26 cellular contexts compared by ENCODE assay signal in the genomic region with DNA sequence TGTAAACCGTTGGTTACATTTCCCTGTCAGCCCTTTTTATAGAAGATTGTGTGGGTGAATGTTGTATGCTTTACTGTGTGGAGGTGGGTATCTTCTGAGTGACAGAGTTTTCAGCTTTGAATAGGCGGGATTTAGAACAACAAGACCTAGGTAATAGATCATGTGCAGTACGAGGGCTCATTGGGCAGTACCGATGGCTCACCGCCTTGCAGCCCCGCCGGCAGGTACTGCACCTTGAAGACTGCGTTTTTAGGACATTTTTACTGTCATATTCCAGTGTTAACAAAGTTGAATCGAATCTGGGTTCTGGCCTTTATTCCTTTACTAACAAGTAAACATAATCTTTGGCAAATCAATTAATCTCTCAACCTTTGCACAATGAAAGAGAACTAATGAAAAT. TPM values are rescaled to one million over a fixed set of nuclear protein-coding genes. Genes with fewer than 3 reads are reported as not detected.
DNase-seq lines count a peak whose midpoint lies in the region; ATAC-seq, FAIRE-seq and TF ChIP-seq lines count a peak whose summit lies in the region.
"Had no signal": no experiment of that assay in that cellular context is flagged by ENCODE, and none has a peak within 500 bp of the region (broad histone marks: within the 10 kb centered on the region; RNA-seq: fewer than 3 reads in every experiment).

No MANE protein-coding gene starts in this region.

- H4K20me1 ChIP-seq in K562 (replicated peaks; ENCODE audit: control insufficient read depth, insufficient read depth, low read length) = no peaks in the 10 kb centered on the region

- ATAC-seq in CD4-positive, CD25-positive, alpha-beta regulatory T cell (ENCODE audit: low read depth in 2 of 2) = no peak
- ATAC-seq in K562 = no peak
- ATAC-seq: activated CD4-positive, CD25-positive, alpha-beta regulatory T cell treated with anti-CD3 and anti-CD28 coated beads, Interleukin-2, amount 50 U/mL, for 24 hours; left ventricle myocardium superior; stimulated activated naive CD8-positive, alpha-beta T cell treated with anti-CD3 and anti-CD28 coated beads, Interleukin-15, amount 100 ng/mL, for 72 hours; T-cell had no signal

- H3K9me3 ChIP-seq in CD4-positive, CD25-positive, alpha-beta regulatory T cell (ENCODE audit: control insufficient read depth in 2 of 2, low read length in 2 of 2) = peaks cover 10% of the 10 kb centered on the region in 2 experiments
- no peaks in the 10 kb centered on the region for H3K9me3 ChIP-seq in HEK293 (ENCODE audit: control insufficient read depth, insufficient read depth, low read depth, low read length)
- no peaks in the 10 kb centered on the region for H3K9me3 ChIP-seq in K562 (replicated peaks; ENCODE audit: control insufficient read depth, insufficient read depth, low read depth, low read length)

- BruUV-seq in K562 (replicated peaks; lab: Mats Ljungman, UMichigan) = TSS peak; percentile 7

- H3K9me3 Mint-ChIP-seq in CD4-positive, CD25-positive, alpha-beta regulatory T cell = peaks cover 0 to 3% (median 1%) of the 10 kb centered on the region in 7 donors
- peaks cover 9% of the 10 kb centered on the region for H3K9me3 Mint-ChIP-seq in nephron progenitor cell

- no peak overlapping the region for H3K4me3 ChIP-seq in CD4-positive, CD25-positive, alpha-beta regulatory T cell (ENCODE audit: low read depth, low read length)
- H3K4me3 ChIP-seq in HEK293 (ENCODE audit: low read depth, low read length) (no peak overlapping the region), K562 (no peak overlapping the region)
- H3K4me3 ChIP-seq: tibial artery had no signal

- TF ChIP-seq EP300 in K562 (IDR thresholded peaks at IDR 0.05; ENCODE audit: low read length) = no peak

- POLR2A ChIA-PET in HEK293 (lab: Yijun Ruan, JAX) (no interaction called here), K562 (lab: Yijun Ruan, JAX) (interaction anchor here (1.2 kb wide), 1 partner anchor 18 kb away, joined by 3 read pairs; no protein-coding TSS in a partner anchor)

- peaks cover 0 to 5% (median 4%) of the 10 kb centered on the region in 4 donors for H3K4me1 Mint-ChIP-seq in CD4-positive, CD25-positive, alpha-beta regulatory T cell
- H3K4me1 Mint-ChIP-seq in nephron progenitor cell = no peaks in the 10 kb centered on the region
- H3K4me1 Mint-ChIP-seq: CD8-positive, alpha-beta memory T cell had no signal

- no peaks in the 10 kb centered on the region for H3K4me1 ChIP-seq in CD4-positive, CD25-positive, alpha-beta regulatory T cell (ENCODE audit: control insufficient read depth, insufficient read depth, low read length, poor library complexity, severe bottlenecking)
- H3K4me1 ChIP-seq in HEK293 (ENCODE audit: control insufficient read depth, insufficient read depth, low read length) (no peaks in the 10 kb centered on the region), K562 (replicated peaks in 1 of 2; ENCODE audit: control insufficient read depth in 2 of 2, insufficient read depth in 2 of 2, low read length in 2 of 2) (no peaks in the 10 kb centered on the region)
- H3K4me1 ChIP-seq: tibial artery had no signal

- TF ChIP-seq CTCF in HEK293 (tag by site-specific recombination; IDR thresholded peaks at IDR 0.05) = no peak
- no peak for TF ChIP-seq CTCF in K562 (IDR thresholded peaks at IDR 0.05 in 2 of 3, conservative IDR thresholded peaks at IDR 0.05 in 1 of 3; ENCODE audit: insufficient read depth in 2 of 3, low read depth in 1 of 3, low read length in 3 of 3)
- no peak for TF ChIP-seq CTCF in nephron progenitor cell (IDR thresholded peaks at IDR 0.05)

- H3K4me3 Mint-ChIP-seq in CD4-positive, CD25-positive, alpha-beta regulatory T cell = no peak overlapping the region
- no peak overlapping the region for H3K4me3 Mint-ChIP-seq in nephron progenitor cell
- H3K4me3 Mint-ChIP-seq: CD8-positive, alpha-beta memory T cell; stimulated activated naive CD8-positive, alpha-beta T cell treated with anti-CD3 and anti-CD28 coated beads, Interleukin-15, amount 100 ng/mL, for 72 hours; T-cell had no signal

- CTCF ChIA-PET in HEK293 (lab: Yijun Ruan, JAX) = no interaction called here
- CTCF ChIA-PET in K562 (lab: Yijun Ruan, JAX; ENCODE audit: low intra/inter-chr PET ratio) = no interaction called here

- no peaks in the 10 kb centered on the region for H3K27me3 Mint-ChIP-seq in CD4-positive, CD25-positive, alpha-beta regulatory T cell
- H3K27me3 Mint-ChIP-seq in nephron progenitor cell (ENCODE audit: low read depth, poor library complexity) = no peaks in the 10 kb centered on the region
- H3K27me3 Mint-ChIP-seq: CD8-positive, alpha-beta memory T cell; stimulated activated naive CD8-positive, alpha-beta T cell treated with anti-CD3 and anti-CD28 coated beads, Interleukin-15, amount 100 ng/mL, for 72 hours; T-cell had no signal

- peaks cover 35% of the 10 kb centered on the region for H3K36me3 Mint-ChIP-seq in CD4-positive, CD25-positive, alpha-beta regulatory T cell
- H3K36me3 Mint-ChIP-seq in nephron progenitor cell (ENCODE audit: low read depth) = peaks cover 76% of the 10 kb centered on the region

- H3K36me3 ChIP-seq in CD4-positive, CD25-positive, alpha-beta regulatory T cell (ENCODE audit: control insufficient read depth, insufficient read depth, low read length) = peaks cover 62% of the 10 kb centered on the region
- H3K36me3 ChIP-seq in HEK293 (ENCODE audit: control insufficient read depth in 2 of 2, insufficient read depth in 1 of 2, low read length in 2 of 2) (peaks cover 53% of the 10 kb centered on the region in 2 experiments), K562 (ENCODE audit: control insufficient read depth, insufficient read depth, low read length) (peaks cover 75% of the 10 kb centered on the region; the same call in 2 of the 3 replicates)

- H3K4me2 ChIP-seq in K562 (ENCODE audit: insufficient read depth, low read length) = no peak overlapping the region

- no peak for DNase-seq in CD4-positive, CD25-positive, alpha-beta regulatory T cell
- DNase-seq in K562 (ENCODE audit: extremely low read depth in 1 of 4, low spot score in 3 of 4) (no peak), nephron progenitor cell (no peak), DMS 273 treated with DMSO at 0.1 percent for 48 hours (lab: John Stamatoyannopoulos, UW) (no peak), DMS79 treated with DMSO at 0.1 percent for 48 hours (lab: John Stamatoyannopoulos, UW) (no peak), NCI-H1092 (lab: John Stamatoyannopoulos, UW) (no peak)
- DNase-seq: activated naive CD4-positive, alpha-beta T cell; CD8-positive, alpha-beta memory T cell; GOT3; left ventricle myocardium superior; NCI-H1417; NCI-H2107; NCI-H446 treated with DMSO at 0.1 percent for 48 hours; posterior cingulate gyrus; SIG-M5; stimulated activated CD4-positive, alpha-beta T cell treated with anti-CD3 and anti-CD28 coated beads, Interleukin-15, amount 100 ng/mL, for 24 hours; stimulated activated naive CD8-positive, alpha-beta T cell treated with anti-CD3 and anti-CD28 coated beads, Interleukin-15, amount 100 ng/mL, for 72 hours; T-cell; tibial artery had no signal

- intact Hi-C loops in K562 (cut with micrococcal nuclease) = loop anchor here (10.0 kb wide), 1 partner anchor 147 kb away; no protein-coding TSS in a partner anchor

- no peak overlapping the region for H2AFZ ChIP-seq in K562 (ENCODE audit: low read depth, low read length)

- TF ChIP-seq RAD21 in K562 (CRISPR knock-in tag; conservative IDR thresholded peaks at IDR 0.05 in 1 of 2, IDR thresholded peaks at IDR 0.05 in 1 of 2) = no peak

- H3K27me3 ChIP-seq in CD4-positive, CD25-positive, alpha-beta regulatory T cell (ENCODE audit: control insufficient read depth, insufficient read depth, low read length) = no peaks in the 10 kb centered on the region
- H3K27me3 ChIP-seq in K562 (ENCODE audit: control insufficient read depth in 2 of 2, insufficient read depth in 2 of 2, low read length in 2 of 2) = no peaks in the 10 kb centered on the region
- H3K27me3 ChIP-seq: tibial artery had no signal

- H3K9me1 ChIP-seq in K562 (ENCODE audit: control insufficient read depth, insufficient read depth, low read length) = no peaks in the 10 kb centered on the region

- peak overlapping the region in 2 of 3 donors; percentile 56 to 74 for H3K27ac Mint-ChIP-seq in CD4-positive, CD25-positive, alpha-beta regulatory T cell
- H3K27ac Mint-ChIP-seq in nephron progenitor cell = peak overlapping the region; percentile 34
- H3K27ac Mint-ChIP-seq: stimulated activated naive CD8-positive, alpha-beta T cell treated with anti-CD3 and anti-CD28 coated beads, Interleukin-15, amount 100 ng/mL, for 72 hours had no signal

- H3K79me2 ChIP-seq in K562 (ENCODE audit: control insufficient read depth, insufficient read depth, low read length) = no peaks in the 10 kb centered on the region

- no peak for TF ChIP-seq POLR2A in K562 (conservative IDR thresholded peaks at IDR 0.05)

- in situ Hi-C loops in K562 (cut with MboI) = loop anchor here (25.0 kb wide), 2 partner anchors 144 to 494 kb away; a partner anchor contains a TSS

- no peak overlapping the region for H3K27ac ChIP-seq in CD4-positive, CD25-positive, alpha-beta regulatory T cell (ENCODE audit: insufficient read depth, low read length, poor library complexity, severe bottlenecking)
- H3K27ac ChIP-seq in HEK293 (ENCODE audit: extremely low read depth, low read depth, low read length) = no peak overlapping the region
- H3K27ac ChIP-seq in K562 (ENCODE audit: extremely low read depth, low read depth, low read length) = no peak overlapping the region
- H3K27ac ChIP-seq: tibial artery had no signal

- no peak overlapping the region for H3K9ac ChIP-seq in K562 (ENCODE audit: insufficient read depth in 1 of 2, low read depth in 2 of 2, low read length in 2 of 2)

- no peak for FAIRE-seq in K562 (lab: Jason Lieb, UNC)
- FAIRE-seq: G401.6, GM18507, islet of Langerhans had no signal

- 90% methylated on average over 9 of the region's 9 CpGs for WGBS in K562 (ENCODE audit: insufficient coverage, low coverage, missing lambda C conversion rate)

RNA-seq across cellular contexts. Expression of a gene that starts 55.9 kb away (rescaled TPM):
- total RNA-seq in CD4-positive, CD25-positive, alpha-beta regulatory T cell = 3.1 TPM
- polyA plus RNA-seq in CD4-positive, CD25-positive, alpha-beta regulatory T cell = 1 to 10 TPM; 3.5 to 7.2 (median 4.5) TPM
- not detected in 2 replicates for total RNA-seq in K562 (2011; cell fraction: chromatin; rRNA removed; ENCODE audit: low replicate concordance)
- not detected in 2 replicates for total RNA-seq in K562 (2011; cell fraction: nucleolus; rRNA removed)
- 0.99 TPM in 1 of 2 replicates, not detected in the other for total RNA-seq in K562 (2011; cell fraction: nucleoplasm; rRNA removed)
- 0.29 TPM in 1 of 2 replicates, not detected in the other for total RNA-seq in K562 (2014; rRNA removed)
- total RNA-seq in K562 (2014; rRNA removed; fragmentation: Illumina TruSeq; extraction: Trizol) = not detected in 2 replicates
- total RNA-seq in K562 (2015; rRNA removed; fragmentation: Illumina TruSeq; extraction: Trizol) = 0.19 TPM in 1 of 2 replicates, not detected in the other
- 0.29 TPM in 1 of 2 replicates, not detected in the other for total RNA-seq in K562 (2021)
- polyA plus RNA-seq in K562 (2011; rRNA removed) = 0.07 TPM in 1 of 2 replicates, not detected in the other
- polyA plus RNA-seq in K562 (2011; cell fraction: cytosol; rRNA removed) = 0.03 and 0.09 TPM in 2 replicates
- polyA plus RNA-seq in K562 (2011; cell fraction: nucleus; rRNA removed) = 0.14 and 0.49 TPM in 2 replicates
- polyA plus RNA-seq in K562 (2012) = 0.33 and 0.39 TPM in 2 replicates
- not detected in 2 replicates for polyA plus RNA-seq in K562 (2014; fragmentation: Illumina TruSeq; extraction: Trizol)
- polyA plus RNA-seq in K562 (2014; fragmentation: Nextera tagmentation; extraction: Ambion mirVana) = not detected
- 0.26 TPM in 1 of 2 replicates, not detected in the other for polyA plus RNA-seq in K562 (2014; rRNA removed)
- polyA minus RNA-seq in K562 (2011; rRNA and poly(A)+ RNA removed) = 0.12 and 0.21 TPM in 2 replicates
- polyA minus RNA-seq in K562 (2011; cell fraction: cytosol; rRNA and poly(A)+ RNA removed) = not detected in 2 replicates
- polyA minus RNA-seq in K562 (2011; cell fraction: nucleus; rRNA and poly(A)+ RNA removed) = 0.13 TPM in 1 of 2 replicates, not detected in the other
- polyA plus RNA-seq: fibroblast of lung, neural cell had no signal
